Comparison of ENCODE assay signal across 9 cellular contexts in the genomic region with DNA sequence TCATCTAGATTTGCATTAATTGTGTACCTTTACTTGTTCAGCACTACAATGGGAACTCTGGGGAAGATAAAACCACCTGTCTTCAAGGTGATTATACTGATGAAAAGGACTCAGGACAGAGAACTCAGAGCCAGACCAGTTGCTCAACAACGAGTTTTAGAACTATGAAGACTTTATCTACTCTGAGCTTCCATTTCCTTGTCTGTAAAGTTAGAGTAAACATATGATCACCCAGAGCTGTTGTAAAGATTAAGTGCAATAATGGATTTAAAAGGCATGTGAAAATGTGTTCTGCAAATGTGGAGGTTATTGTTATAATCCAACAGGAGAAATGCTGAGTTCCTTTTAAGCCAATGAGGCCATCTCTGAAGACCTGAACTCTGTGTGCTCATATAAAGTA.
"Had no signal": no experiment of that assay in that cellular context is flagged by ENCODE, and none has a peak within 500 bp of the region (broad histone marks: within the 10 kb centered on the region; RNA-seq: fewer than 3 reads in every experiment).

No MANE protein-coding gene starts in this region.

- H3K36me3 ChIP-seq: HAP-1 had no signal

- H2AFZ ChIP-seq: GM23248 had no signal

- H3K9me3 ChIP-seq: HAP-1 had no signal

- FAIRE-seq: HTR-8/SVneo, K562 had no signal

- H3K27ac ChIP-seq: GM23248 had no signal

- DNase-seq: GM23248, GOT3, H7, HFFc6, IMR-90 had no signal

- H3K9ac ChIP-seq: GM23248 had no signal

- H3K4me1 ChIP-seq: HAP-1 had no signal

- ATAC-seq: HCT116, K562 had no signal

- H3K4me3 ChIP-seq: GM23248, HAP-1, K562 had no signal
